Comparison of ENCODE assay signal across 14 cellular contexts in the genomic region with DNA sequence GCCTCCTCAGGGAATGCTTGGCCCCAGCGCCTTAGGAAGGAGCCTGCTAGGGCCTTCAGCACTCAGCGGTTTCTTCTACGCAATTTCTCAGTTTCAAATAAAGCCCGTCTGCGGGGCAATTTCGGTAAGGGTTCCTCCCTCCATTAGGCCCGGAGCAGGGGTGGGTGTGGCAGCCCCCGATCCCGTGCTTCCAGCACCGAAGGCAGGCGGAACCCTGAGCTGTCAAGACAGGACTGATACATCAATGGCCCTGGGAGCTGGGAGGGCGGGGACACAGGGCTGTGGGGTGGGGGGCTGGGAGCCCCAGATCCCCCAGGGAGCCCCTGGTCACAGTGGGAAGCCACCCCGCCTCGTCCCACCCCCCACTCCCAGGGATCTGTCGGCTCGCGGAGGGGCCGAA. TPM values are rescaled to one million over a fixed set of nuclear protein-coding genes. Genes with fewer than 3 reads are reported as not detected.
A peak's percentile ranks its signal among the peaks of the same experiment; 100 is the strongest.
DNase-seq lines count a peak whose midpoint lies in the region; ATAC-seq and TF ChIP-seq lines count a peak whose summit lies in the region.
"Had no signal": no experiment of that assay in that cellular context is flagged by ENCODE, and none has a peak within 500 bp of the region (broad histone marks: within the 10 kb centered on the region; RNA-seq: fewer than 3 reads in every experiment).

No MANE protein-coding gene starts in this region.

- 0 out of 2 replicates have a peak, but pooled peaks cover 12% of the 10 kb centered on the region for H3F3A ChIP-seq in GM23338 (replicated peaks; ENCODE audit: low read depth)

- no peaks in the 10 kb centered on the region; the same call in 1 of the 2 replicates for H4K20me1 ChIP-seq in GM23338 (replicated peaks; ENCODE audit: insufficient read depth)

- H3K27ac ChIP-seq in GM23338 (ENCODE audit: low read depth), result peak overlapping the region; percentile 81
- peak overlapping the region; percentile 64; the same call in 1 of the 2 replicates for H3K27ac ChIP-seq in HUES64 (ENCODE audit: low read depth, low read length)
- H3K27ac ChIP-seq in temporal lobe (ENCODE audit: low read depth, low read length), result peak overlapping the region; percentile 17
- H3K27ac ChIP-seq: SJCRH30 had no signal

- H3K4me1 ChIP-seq in GM23338 (ENCODE audit: insufficient read depth) (0 out of 2 replicates have a peak, but pooled peaks cover 4% of the 10 kb centered on the region), HUES64 (ENCODE audit: insufficient read depth, low read length) (peaks cover 3% of the 10 kb centered on the region; the same call in 1 of the 2 replicates), iPS-15b (ENCODE audit: control insufficient read depth, insufficient read depth, low read length) (peaks cover 6% of the 10 kb centered on the region)
- H3K4me1 ChIP-seq: HAP-1, SJCRH30 had no signal

- peaks cover 19% of the 10 kb centered on the region for H3K27me3 Mint-ChIP-seq in GM23338 (ENCODE audit: insufficient read depth, low read depth, poor library complexity)
- no peaks in the 10 kb centered on the region for H3K27me3 Mint-ChIP-seq in activated naive CD4-positive, alpha-beta T cell treated with anti-CD3 and anti-CD28 coated beads for 36 hours (ENCODE audit: low read depth)

- intact Hi-C loops in activated naive CD4-positive, alpha-beta T cell treated with anti-CD3 and anti-CD28 coated beads for 36 hours (cut with micrococcal nuclease), result no loop called here

- H3K27me3 ChIP-seq in GM23338 (ENCODE audit: insufficient read depth) (no peaks in the 10 kb centered on the region), HUES64 (ENCODE audit: insufficient read depth, low read length) (no peaks in the 10 kb centered on the region), iPS-15b (ENCODE audit: control insufficient read depth, insufficient read depth, low read length) (no peaks in the 10 kb centered on the region)
- H3K27me3 ChIP-seq: SJCRH30 had no signal

- H3K4me3 Mint-ChIP-seq in GM23338, result peak overlapping the region; percentile 45; the same call in 2 of the 3 replicates
- no peak overlapping the region for H3K4me3 Mint-ChIP-seq in activated naive CD4-positive, alpha-beta T cell treated with anti-CD3 and anti-CD28 coated beads for 36 hours

- H3K9me3 ChIP-seq in HUES64 (ENCODE audit: insufficient read depth, low read depth, low read length), result no peaks in the 10 kb centered on the region
- no peaks in the 10 kb centered on the region for H3K9me3 ChIP-seq in iPS-15b (ENCODE audit: control insufficient read depth, insufficient read depth, low read length)
- H3K9me3 ChIP-seq: HAP-1, SJCRH30 had no signal

- H2AFZ ChIP-seq in GM23338, result no peak overlapping the region

- H3K9me2 ChIP-seq in GM23338 (ENCODE audit: insufficient read depth), result no peaks in the 10 kb centered on the region

- peaks cover 10% of the 10 kb centered on the region for H3K36me3 Mint-ChIP-seq in GM23338 (ENCODE audit: low read depth)
- peaks cover 6% of the 10 kb centered on the region for H3K36me3 Mint-ChIP-seq in activated naive CD4-positive, alpha-beta T cell treated with anti-CD3 and anti-CD28 coated beads for 36 hours (ENCODE audit: low read depth)

- peak overlapping the region; percentile 41 for H3K4me3 ChIP-seq in GM23338
- H3K4me3 ChIP-seq in HUES64 (ENCODE audit: low read length), result peak overlapping the region; percentile 33
- H3K4me3 ChIP-seq in iPS-15b (ENCODE audit: low read depth, low read length), result peak overlapping the region; percentile 60
- H3K4me3 ChIP-seq: HAP-1, SJCRH30 had no signal

- peaks cover 2% of the 10 kb centered on the region; the same call in 1 of the 3 replicates for H3K9me3 Mint-ChIP-seq in GM23338
- H3K9me3 Mint-ChIP-seq in activated naive CD4-positive, alpha-beta T cell treated with anti-CD3 and anti-CD28 coated beads for 36 hours, result no peaks in the 10 kb centered on the region

- CTCF ChIA-PET in activated naive CD4-positive, alpha-beta T cell treated with anti-CD3 and anti-CD28 coated beads for 36 hours (lab: Charles Lee), result interaction anchor here (0.5 kb wide), 1 partner anchor 902 kb away, joined by 4 read pairs; no protein-coding TSS in a partner anchor

- peak; percentile 17 for ATAC-seq in GM23338

- DNase-seq in GM23338 (ENCODE audit: low spot score) (no peak), activated T-cell treated with anti-CD3 and anti-CD28 coated beads for 4 hours (no peak), NCI-H1105 (lab: John Stamatoyannopoulos, UW) (no peak)
- DNase-seq in activated naive CD4-positive, alpha-beta T cell treated with anti-CD3 and anti-CD28 coated beads for 36 hours, result no peak
- DNase-seq: ACHN, NCI-H1105 treated with DMSO at 0.1 percent for 48 hours, NCI-H2081 treated with DMSO at 0.1 percent for 48 hours, NCI-H510A, NCI-H774 had no signal

- peaks cover 15% of the 10 kb centered on the region for H3K4me1 Mint-ChIP-seq in GM23338
- H3K4me1 Mint-ChIP-seq in activated naive CD4-positive, alpha-beta T cell treated with anti-CD3 and anti-CD28 coated beads for 36 hours (ENCODE audit: low read depth), result no peaks in the 10 kb centered on the region

- no peak for TF ChIP-seq CTCF in GM23338 (conservative IDR thresholded peaks at IDR 0.05; ENCODE audit: low read depth in 2 of 2)

- H3K36me3 ChIP-seq in GM23338 (ENCODE audit: insufficient read depth) (peaks cover 3% of the 10 kb centered on the region; the same call in 1 of the 2 replicates), HUES64 (ENCODE audit: insufficient read depth, low read length) (peaks cover 20% of the 10 kb centered on the region), iPS-15b (ENCODE audit: control insufficient read depth, insufficient read depth, low read length) (peaks cover 10% of the 10 kb centered on the region)

- H3K79me2 ChIP-seq in GM23338 (replicated peaks; ENCODE audit: insufficient read depth), result no peaks in the 10 kb centered on the region

- 93% methylated on average over 18 of the region's 18 CpGs for WGBS in HUES64

- H3K27ac Mint-ChIP-seq in GM23338, result no peak overlapping the region
- no peak overlapping the region for H3K27ac Mint-ChIP-seq in activated naive CD4-positive, alpha-beta T cell treated with anti-CD3 and anti-CD28 coated beads for 36 hours

- peak overlapping the region; percentile 72 for H3K4me2 ChIP-seq in GM23338

- H3K9ac ChIP-seq in HUES64 (ENCODE audit: low read depth, low read length) (no peak overlapping the region), iPS-15b (ENCODE audit: low read depth, low read length) (no peak overlapping the region)

TF ChIP-seq in GM23338, 12 proteins besides CTCF, POLR2A, EP300 and RAD21 (continues in another document):
- TF ChIP-seq, protein P1, sequence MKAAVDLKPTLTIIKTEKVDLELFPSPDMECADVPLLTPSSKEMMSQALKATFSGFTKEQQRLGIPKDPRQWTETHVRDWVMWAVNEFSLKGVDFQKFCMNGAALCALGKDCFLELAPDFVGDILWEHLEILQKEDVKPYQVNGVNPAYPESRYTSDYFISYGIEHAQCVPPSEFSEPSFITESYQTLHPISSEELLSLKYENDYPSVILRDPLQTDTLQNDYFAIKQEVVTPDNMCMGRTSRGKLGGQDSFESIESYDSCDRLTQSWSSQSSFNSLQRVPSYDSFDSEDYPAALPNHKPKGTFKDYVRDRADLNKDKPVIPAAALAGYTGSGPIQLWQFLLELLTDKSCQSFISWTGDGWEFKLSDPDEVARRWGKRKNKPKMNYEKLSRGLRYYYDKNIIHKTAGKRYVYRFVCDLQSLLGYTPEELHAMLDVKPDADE (IDR thresholded peaks at IDR 0.05), result no peak
- TF ChIP-seq POLR2AphosphoS5 (IDR thresholded peaks at IDR 0.05; ENCODE audit: low read depth) (no peak), NANOG (IDR thresholded peaks at IDR 0.05; ENCODE audit: borderline replicate concordance) (no peak), ZNF114 (CRISPR knock-in tag; IDR thresholded peaks at IDR 0.05) (no peak)

RNA-seq across cellular contexts. Expression of a gene that starts 9.3 kb away (rescaled TPM):
- total RNA-seq in GM23338 (2014; rRNA removed; shearing (Covaris generic)), result 42.3 and 49.4 TPM in 2 replicates
- polyA plus RNA-seq in GM23338 (2016; fragmentation: Nextera tagmentation; extraction: Ambion mirVana), result 99.5 and 99.7 TPM in 2 replicates
- polyA plus RNA-seq in HUES64 (2013, experiment 1 of 2), result 68.1 TPM
- 65.0 TPM for polyA plus RNA-seq in HUES64 (2013, experiment 2 of 2)
- 36.1 TPM for total RNA-seq in temporal lobe
- 10 to 100 TPM; 43.5 to 45.5 TPM for total RNA-seq in activated naive CD4-positive, alpha-beta T cell treated with anti-CD3 and anti-CD28 coated beads for 36 hours

RNA-seq across cellular contexts. Expression of a gene that starts 40.1 kb away (rescaled TPM):
- 3.3 and 4.1 TPM in 2 replicates for total RNA-seq in GM23338 (2014; rRNA removed; shearing (Covaris generic))
- 2.7 and 3.2 TPM in 2 replicates for polyA plus RNA-seq in GM23338 (2016; fragmentation: Nextera tagmentation; extraction: Ambion mirVana)
- 3.4 TPM for polyA plus RNA-seq in HUES64 (2013, experiment 1 of 2)
- 5.5 TPM for polyA plus RNA-seq in HUES64 (2013, experiment 2 of 2)
- 4.7 TPM for total RNA-seq in temporal lobe
- total RNA-seq in activated naive CD4-positive, alpha-beta T cell treated with anti-CD3 and anti-CD28 coated beads for 36 hours, result 10 to 100 TPM; 19.9 to 20.4 TPM

RNA-seq across cellular contexts. Expression of a gene that starts 44.2 kb away (rescaled TPM):
- 30.8 and 49.2 TPM in 2 replicates for total RNA-seq in GM23338 (2014; rRNA removed; shearing (Covaris generic))
- 18.6 and 19.5 TPM in 2 replicates for polyA plus RNA-seq in GM23338 (2016; fragmentation: Nextera tagmentation; extraction: Ambion mirVana)
- 19.1 TPM for polyA plus RNA-seq in HUES64 (2013, experiment 1 of 2)
- polyA plus RNA-seq in HUES64 (2013, experiment 2 of 2), result 16.9 TPM
- 8.9 TPM for total RNA-seq in temporal lobe
- 10 to 100 TPM; 40.8 to 41.9 TPM for total RNA-seq in activated naive CD4-positive, alpha-beta T cell treated with anti-CD3 and anti-CD28 coated beads for 36 hours

Comparison
In these comparisons a context has a peak if more than half of its experiments do, and no peak if none do; other contexts are left out.
1. H3K27ac ChIP-seq: peak in every context shown above with its lines; median percentile 81 in GM23338; 64 in HUES64; 17 in temporal lobe.